Comparison of ENCODE assay signal across 1 cellular context in genomic region chr17:80195141-80195540, GRCh38.
TF ChIP-seq lines count a peak whose summit lies in the region.

No MANE protein-coding gene starts in this region.

TF ChIP-seq in HepG2, 621 proteins besides CTCF, POLR2A, EP300 and RAD21 (continues in another document):
- no peak for TF ChIP-seq NR2F2 (IDR thresholded peaks at IDR 0.05; ENCODE audit: borderline replicate concordance, low read depth)
- no peak for TF ChIP-seq CENPT (CRISPR knock-in tag; IDR thresholded peaks at IDR 0.05; ENCODE audit: low read depth)
- no peak for TF ChIP-seq HMGXB3 (CRISPR knock-in tag; IDR thresholded peaks at IDR 0.05; ENCODE audit: borderline replicate concordance)
- TF ChIP-seq ATM (IDR thresholded peaks at IDR 0.05; ENCODE audit: borderline replicate concordance) = no peak
- no peak for TF ChIP-seq ZNF546 (CRISPR knock-in tag; conservative IDR thresholded peaks at IDR 0.05)
- no peak for TF ChIP-seq KDM6A (CRISPR knock-in tag; IDR thresholded peaks at IDR 0.05; ENCODE audit: low read depth)
- TF ChIP-seq ZNF713 (CRISPR knock-in tag; IDR thresholded peaks at IDR 0.05) = no peak
- TF ChIP-seq, protein P1, sequence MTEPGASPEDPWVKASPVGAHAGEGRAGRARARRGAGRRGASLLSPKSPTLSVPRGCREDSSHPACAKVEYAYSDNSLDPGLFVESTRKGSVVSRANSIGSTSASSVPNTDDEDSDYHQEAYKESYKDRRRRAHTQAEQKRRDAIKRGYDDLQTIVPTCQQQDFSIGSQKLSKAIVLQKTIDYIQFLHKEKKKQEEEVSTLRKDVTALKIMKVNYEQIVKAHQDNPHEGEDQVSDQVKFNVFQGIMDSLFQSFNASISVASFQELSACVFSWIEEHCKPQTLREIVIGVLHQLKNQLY (CRISPR knock-in tag; IDR thresholded peaks at IDR 0.05) = no peak
- TF ChIP-seq HCFC1 (IDR thresholded peaks at IDR 0.05; ENCODE audit: low read depth, low read length) = 0 out of 2 replicates have a peak, but pooled peaks have one; percentile 5
- no peak for TF ChIP-seq ZNF780A (CRISPR knock-in tag; IDR thresholded peaks at IDR 0.05)
- 0 out of 2 replicates have a peak, but pooled peaks have one; percentile 36 for TF ChIP-seq MTA1 (CRISPR knock-in tag; IDR thresholded peaks at IDR 0.05; ENCODE audit: borderline replicate concordance)
- TF ChIP-seq, protein P2, sequence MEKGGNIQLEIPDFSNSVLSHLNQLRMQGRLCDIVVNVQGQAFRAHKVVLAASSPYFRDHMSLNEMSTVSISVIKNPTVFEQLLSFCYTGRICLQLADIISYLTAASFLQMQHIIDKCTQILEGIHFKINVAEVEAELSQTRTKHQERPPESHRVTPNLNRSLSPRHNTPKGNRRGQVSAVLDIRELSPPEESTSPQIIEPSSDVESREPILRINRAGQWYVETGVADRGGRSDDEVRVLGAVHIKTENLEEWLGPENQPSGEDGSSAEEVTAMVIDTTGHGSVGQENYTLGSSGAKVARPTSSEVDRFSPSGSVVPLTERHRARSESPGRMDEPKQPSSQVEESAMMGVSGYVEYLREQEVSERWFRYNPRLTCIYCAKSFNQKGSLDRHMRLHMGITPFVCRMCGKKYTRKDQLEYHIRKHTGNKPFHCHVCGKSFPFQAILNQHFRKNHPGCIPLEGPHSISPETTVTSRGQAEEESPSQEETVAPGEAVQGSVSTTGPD (CRISPR knock-in tag; IDR thresholded peaks at IDR 0.05) = no peak
- no peak for TF ChIP-seq HOXA5 (CRISPR knock-in tag; IDR thresholded peaks at IDR 0.05)
- TF ChIP-seq ZUFSP (CRISPR knock-in tag; IDR thresholded peaks at IDR 0.05; ENCODE audit: borderline replicate concordance) = no peak
- TF ChIP-seq NR3C1 (CRISPR knock-in tag; IDR thresholded peaks at IDR 0.05) = no peak
- TF ChIP-seq ZNF503 (CRISPR knock-in tag; IDR thresholded peaks at IDR 0.05) = no peak
- no peak for TF ChIP-seq ONECUT2 (CRISPR knock-in tag; IDR thresholded peaks at IDR 0.05)
- TF ChIP-seq, protein P3, sequence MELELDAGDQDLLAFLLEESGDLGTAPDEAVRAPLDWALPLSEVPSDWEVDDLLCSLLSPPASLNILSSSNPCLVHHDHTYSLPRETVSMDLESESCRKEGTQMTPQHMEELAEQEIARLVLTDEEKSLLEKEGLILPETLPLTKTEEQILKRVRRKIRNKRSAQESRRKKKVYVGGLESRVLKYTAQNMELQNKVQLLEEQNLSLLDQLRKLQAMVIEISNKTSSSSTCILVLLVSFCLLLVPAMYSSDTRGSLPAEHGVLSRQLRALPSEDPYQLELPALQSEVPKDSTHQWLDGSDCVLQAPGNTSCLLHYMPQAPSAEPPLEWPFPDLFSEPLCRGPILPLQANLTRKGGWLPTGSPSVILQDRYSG (CRISPR knock-in tag; IDR thresholded peaks at IDR 0.05) = no peak
- 0 out of 2 replicates have a peak, but pooled peaks have one; percentile 4 for TF ChIP-seq NRL (CRISPR knock-in tag; IDR thresholded peaks at IDR 0.05; ENCODE audit: borderline replicate concordance)
- no peak for TF ChIP-seq BRD4 (CRISPR knock-in tag; IDR thresholded peaks at IDR 0.05)
- TF ChIP-seq ZNF143 (CRISPR knock-in tag; IDR thresholded peaks at IDR 0.05) = no peak
- TF ChIP-seq ATF7 (IDR thresholded peaks at IDR 0.05) = no peak
- TF ChIP-seq ATF7 (CRISPR knock-in tag; IDR thresholded peaks at IDR 0.05) = no peak
- TF ChIP-seq, protein P4, sequence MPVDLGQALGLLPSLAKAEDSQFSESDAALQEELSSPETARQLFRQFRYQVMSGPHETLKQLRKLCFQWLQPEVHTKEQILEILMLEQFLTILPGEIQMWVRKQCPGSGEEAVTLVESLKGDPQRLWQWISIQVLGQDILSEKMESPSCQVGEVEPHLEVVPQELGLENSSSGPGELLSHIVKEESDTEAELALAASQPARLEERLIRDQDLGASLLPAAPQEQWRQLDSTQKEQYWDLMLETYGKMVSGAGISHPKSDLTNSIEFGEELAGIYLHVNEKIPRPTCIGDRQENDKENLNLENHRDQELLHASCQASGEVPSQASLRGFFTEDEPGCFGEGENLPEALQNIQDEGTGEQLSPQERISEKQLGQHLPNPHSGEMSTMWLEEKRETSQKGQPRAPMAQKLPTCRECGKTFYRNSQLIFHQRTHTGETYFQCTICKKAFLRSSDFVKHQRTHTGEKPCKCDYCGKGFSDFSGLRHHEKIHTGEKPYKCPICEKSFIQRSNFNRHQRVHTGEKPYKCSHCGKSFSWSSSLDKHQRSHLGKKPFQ (CRISPR knock-in tag; IDR thresholded peaks at IDR 0.05; ENCODE audit: insufficient replicate concordance) = no peak
- no peak for TF ChIP-seq ZNF446 (CRISPR knock-in tag; IDR thresholded peaks at IDR 0.05)
- no peak for TF ChIP-seq HOMEZ (CRISPR knock-in tag; IDR thresholded peaks at IDR 0.05; ENCODE audit: low read depth)
- TF ChIP-seq ZNF101 (CRISPR knock-in tag; IDR thresholded peaks at IDR 0.05; ENCODE audit: borderline replicate concordance, low read depth) = no peak
- peak; percentile 5 for TF ChIP-seq AGO1 (IDR thresholded peaks at IDR 0.05; ENCODE audit: low read depth, low read length, poor library complexity, severe bottlenecking)
- TF ChIP-seq ZNF354B (CRISPR knock-in tag; IDR thresholded peaks at IDR 0.05) = no peak
- TF ChIP-seq PBX2 (CRISPR knock-in tag; IDR thresholded peaks at IDR 0.05) = no peak
- no peak for TF ChIP-seq ZNF749 (CRISPR knock-in tag; IDR thresholded peaks at IDR 0.05; ENCODE audit: borderline replicate concordance)
- TF ChIP-seq, protein P5, sequence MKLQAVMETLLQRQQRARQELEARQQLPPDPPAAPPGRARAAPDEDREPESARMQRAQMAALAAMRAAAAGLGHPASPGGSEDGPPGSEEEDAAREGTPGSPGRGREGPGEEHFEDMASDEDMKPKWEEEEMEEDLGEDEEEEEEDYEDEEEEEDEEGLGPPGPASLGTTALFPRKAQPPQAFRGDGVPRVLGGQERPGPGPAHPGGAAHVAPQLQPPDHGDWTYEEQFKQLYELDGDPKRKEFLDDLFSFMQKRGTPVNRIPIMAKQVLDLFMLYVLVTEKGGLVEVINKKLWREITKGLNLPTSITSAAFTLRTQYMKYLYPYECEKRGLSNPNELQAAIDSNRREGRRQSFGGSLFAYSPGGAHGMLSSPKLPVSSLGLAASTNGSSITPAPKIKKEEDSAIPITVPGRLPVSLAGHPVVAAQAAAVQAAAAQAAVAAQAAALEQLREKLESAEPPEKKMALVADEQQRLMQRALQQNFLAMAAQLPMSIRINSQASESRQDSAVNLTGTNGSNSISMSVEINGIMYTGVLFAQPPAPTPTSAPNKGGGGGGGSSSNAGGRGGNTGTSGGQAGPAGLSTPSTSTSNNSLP (IDR thresholded peaks at IDR 0.05; ENCODE audit: low read depth, low read length) = no peak
- TF ChIP-seq JARID2 (CRISPR knock-in tag; IDR thresholded peaks at IDR 0.05; ENCODE audit: insufficient replicate concordance) = no peak
- no peak for TF ChIP-seq SP2 (CRISPR knock-in tag; IDR thresholded peaks at IDR 0.05)
- TF ChIP-seq ZNF766 (CRISPR knock-in tag; IDR thresholded peaks at IDR 0.05; ENCODE audit: borderline replicate concordance) = no peak
- no peak for TF ChIP-seq ZNF558 (CRISPR knock-in tag; IDR thresholded peaks at IDR 0.05; ENCODE audit: borderline replicate concordance)
- TF ChIP-seq ZNF333 (CRISPR knock-in tag; IDR thresholded peaks at IDR 0.05; ENCODE audit: borderline replicate concordance) = no peak
- no peak for TF ChIP-seq RBM39 (IDR thresholded peaks at IDR 0.05; ENCODE audit: low read depth, low read length, poor library complexity, severe bottlenecking)
- peak; percentile 2; the same call in 1 of the 2 replicates for TF ChIP-seq ZNF891 (CRISPR knock-in tag; IDR thresholded peaks at IDR 0.05)
- TF ChIP-seq ZNF781 (CRISPR knock-in tag; IDR thresholded peaks at IDR 0.05; ENCODE audit: borderline replicate concordance, not compliant biosample characterization) = no peak
- TF ChIP-seq, protein P6, sequence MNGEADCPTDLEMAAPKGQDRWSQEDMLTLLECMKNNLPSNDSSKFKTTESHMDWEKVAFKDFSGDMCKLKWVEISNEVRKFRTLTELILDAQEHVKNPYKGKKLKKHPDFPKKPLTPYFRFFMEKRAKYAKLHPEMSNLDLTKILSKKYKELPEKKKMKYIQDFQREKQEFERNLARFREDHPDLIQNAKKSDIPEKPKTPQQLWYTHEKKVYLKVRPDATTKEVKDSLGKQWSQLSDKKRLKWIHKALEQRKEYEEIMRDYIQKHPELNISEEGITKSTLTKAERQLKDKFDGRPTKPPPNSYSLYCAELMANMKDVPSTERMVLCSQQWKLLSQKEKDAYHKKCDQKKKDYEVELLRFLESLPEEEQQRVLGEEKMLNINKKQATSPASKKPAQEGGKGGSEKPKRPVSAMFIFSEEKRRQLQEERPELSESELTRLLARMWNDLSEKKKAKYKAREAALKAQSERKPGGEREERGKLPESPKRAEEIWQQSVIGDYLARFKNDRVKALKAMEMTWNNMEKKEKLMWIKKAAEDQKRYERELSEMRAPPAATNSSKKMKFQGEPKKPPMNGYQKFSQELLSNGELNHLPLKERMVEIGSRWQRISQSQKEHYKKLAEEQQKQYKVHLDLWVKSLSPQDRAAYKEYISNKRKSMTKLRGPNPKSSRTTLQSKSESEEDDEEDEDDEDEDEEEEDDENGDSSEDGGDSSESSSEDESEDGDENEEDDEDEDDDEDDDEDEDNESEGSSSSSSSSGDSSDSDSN (CRISPR knock-in tag; IDR thresholded peaks at IDR 0.05) = peak; percentile 15; the same call in 1 of the 2 replicates
